14 cellular contexts compared by ENCODE assay signal in the genomic region with DNA sequence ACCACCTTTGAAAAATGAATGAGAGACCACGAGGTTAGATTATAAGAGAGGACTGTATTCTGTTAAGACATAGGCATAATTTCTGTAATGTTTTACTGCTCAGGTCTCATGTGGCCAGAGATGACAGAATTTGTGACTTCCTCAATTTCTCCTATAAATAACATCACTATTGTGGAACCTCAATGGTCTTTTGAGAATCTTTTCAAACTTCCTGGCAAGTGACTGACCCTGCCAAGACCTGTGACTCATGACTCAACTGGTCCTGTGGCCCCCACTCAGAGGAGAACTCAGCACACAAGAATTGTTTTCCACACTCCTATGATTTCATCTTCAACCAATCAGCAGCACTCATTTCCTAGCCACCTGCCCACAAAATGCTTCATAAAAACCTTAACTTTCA.
DNase-seq lines count a peak whose midpoint lies in the region; ATAC-seq and TF ChIP-seq lines count a peak whose summit lies in the region.
"Had no signal": no experiment of that assay in that cellular context is flagged by ENCODE, and none has a peak within 500 bp of the region (broad histone marks: within the 10 kb centered on the region; RNA-seq: fewer than 3 reads in every experiment).

No MANE protein-coding gene starts in this region.

- H3K4me3 Mint-ChIP-seq in CD14-positive monocyte, result no peak overlapping the region

- H3K4me3 ChIP-seq in sigmoid colon, result no peak overlapping the region
- H3K4me3 ChIP-seq: left ventricle myocardium inferior had no signal

- intact Hi-C loops in CD14-positive monocyte (cut with micrococcal nuclease) (no loop called here), sigmoid colon (cut with DNase I) (no loop called here)

- 31 to 44% methylated on average over 1 of the region's 1 CpG for WGBS in sigmoid colon, 2 donors

- TF ChIP-seq POLR2A in sigmoid colon (IDR thresholded peaks at IDR 0.05), result no peak

- no peak overlapping the region for H3K27ac ChIP-seq in sigmoid colon
- H3K27ac ChIP-seq: left ventricle myocardium inferior had no signal

- H3K27me3 Mint-ChIP-seq in CD14-positive monocyte (ENCODE audit: low read depth in 3 of 3), result no peaks in the 10 kb centered on the region

- no peaks in the 10 kb centered on the region for H3K36me3 ChIP-seq in sigmoid colon
- H3K36me3 ChIP-seq: left ventricle myocardium inferior had no signal

- TF ChIP-seq EP300 in sigmoid colon (IDR thresholded peaks at IDR 0.05), result no peak

- H3K9me3 ChIP-seq in sigmoid colon, result no peaks in the 10 kb centered on the region
- H3K9me3 ChIP-seq: left ventricle myocardium inferior had no signal

- H3K4me1 Mint-ChIP-seq in CD14-positive monocyte, result peaks cover 8% of the 10 kb centered on the region

- no peaks in the 10 kb centered on the region for H3K36me3 Mint-ChIP-seq in CD14-positive monocyte

- H3K4me1 ChIP-seq in sigmoid colon, result no peaks in the 10 kb centered on the region

- ATAC-seq in HG02610 (IDR thresholded peaks at IDR 0.05; ENCODE audit: unreplicated experiment), result peak; percentile 71
- ATAC-seq in GM21447 (IDR thresholded peaks at IDR 0.05; ENCODE audit: unreplicated experiment), result no peak
- ATAC-seq: Right ventricle myocardium inferior had no signal

- H3K9me3 Mint-ChIP-seq in CD14-positive monocyte, result peaks cover 0 to 3% (median 0%) of the 10 kb centered on the region in 7 donors

- no peaks in the 10 kb centered on the region for H3K27me3 ChIP-seq in sigmoid colon

- peak overlapping the region in 2 of 7 donors; percentile 55 to 85 for H3K27ac Mint-ChIP-seq in CD14-positive monocyte

- TF ChIP-seq CTCF in CD14-positive monocyte (IDR thresholded peaks at IDR 0.05), result no peak
- no peak for TF ChIP-seq CTCF in sigmoid colon (IDR thresholded peaks at IDR 0.05)

- DNase-seq in CD14-positive monocyte (ENCODE audit: low spot score) (peak; percentile 81), NOMO-1 treated with dmso at 0.1 percent for 144 hours (lab: John Stamatoyannopoulos, UW; ENCODE audit: unreplicated experiment) (peak; percentile 72), foreskin melanocyte (peak; percentile 38), sigmoid colon (no peak), NCI-H2196 treated with DMSO at 0.1 percent for 48 hours (lab: John Stamatoyannopoulos, UW; ENCODE audit: unreplicated experiment) (no peak)
- no peak for DNase-seq in activated T-cell treated with anti-CD3 and anti-CD28 coated beads, Interleukin-2, amount 50 U/mL, for 48 hours
- DNase-seq: activated effector memory CD4-positive, alpha-beta T cell treated with anti-CD3 and anti-CD28 coated beads, Interleukin-2, amount 50 U/mL, for 16 hours; GF-D8; left ventricle myocardium inferior; NCI-H2029; stimulated activated naive CD4-positive, alpha-beta T cell treated with Interleukin-2 at 50 U/mL for 16 hours had no signal

Comparison
In these comparisons a context has a peak if more than half of its experiments do, and no peak if none do; other contexts are left out.
1. DNase-seq: peak in CD14-positive monocyte (single experiment), NOMO-1 treated with dmso at 0.1 percent for 144 hours (single experiment) and foreskin melanocyte (single experiment); none in sigmoid colon (single experiment), NCI-H2196 treated with DMSO at 0.1 percent for 48 hours (single experiment) and activated T-cell treated with anti-CD3 and anti-CD28 coated beads, Interleukin-2, amount 50 U/mL, for 48 hours (0 of 2).